ENCODE assay signal across 1 cellular context in the genomic region with DNA sequence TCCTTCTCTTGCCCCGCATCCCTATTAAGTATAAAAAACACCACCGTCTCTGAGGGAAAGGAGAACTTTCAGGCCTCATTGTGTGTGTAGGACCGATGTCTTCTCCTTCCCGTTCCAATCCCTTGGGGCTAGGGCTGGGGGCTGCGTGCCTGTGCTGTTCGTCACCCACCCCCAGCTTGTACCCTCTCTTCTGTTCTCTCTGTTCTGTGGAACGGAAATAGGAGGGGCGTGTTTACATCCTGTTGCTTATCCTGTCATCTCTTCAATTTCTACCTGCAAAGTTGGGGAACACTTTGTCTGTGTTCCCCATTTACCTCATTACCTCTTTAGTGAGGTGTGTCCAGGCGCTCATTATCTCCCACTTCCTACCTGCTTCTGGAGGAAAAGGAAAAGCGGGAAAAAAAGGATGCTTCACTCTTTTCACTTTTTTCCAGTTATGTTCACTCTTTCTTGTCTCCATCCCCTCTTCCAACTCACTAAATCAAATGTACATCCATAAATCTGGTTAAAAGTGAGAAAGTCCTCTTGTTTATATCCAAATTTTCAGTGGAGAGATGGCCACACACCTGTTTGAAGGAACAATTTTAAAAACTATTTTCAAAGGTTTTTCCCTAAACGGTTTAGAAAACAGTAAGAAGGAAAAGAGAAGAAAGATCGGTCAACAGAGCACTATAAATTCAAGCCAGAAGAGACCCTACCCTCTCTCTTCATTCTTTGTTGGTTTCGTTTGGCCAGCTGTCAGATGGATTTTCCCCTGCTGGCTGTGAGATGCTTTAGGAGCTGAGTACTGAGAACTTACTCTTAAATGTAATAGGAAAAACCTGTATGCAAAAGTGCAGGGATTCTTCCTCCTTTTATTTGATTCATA.
A peak's percentile ranks its signal among the peaks of the same experiment; 100 is the strongest.
TF ChIP-seq lines count a peak whose summit lies in the region.

No MANE protein-coding gene starts in this region.

TF ChIP-seq in HepG2, 621 proteins besides CTCF, POLR2A, EP300 and RAD21 (continues in another document):
- TF ChIP-seq NR2F2 (IDR thresholded peaks at IDR 0.05; ENCODE audit: borderline replicate concordance, low read depth): no peak
- no peak for TF ChIP-seq HCFC1 (IDR thresholded peaks at IDR 0.05; ENCODE audit: low read depth, low read length)
- no peak for TF ChIP-seq ZNF589 (CRISPR knock-in tag; conservative IDR thresholded peaks at IDR 0.05)
- no peak for TF ChIP-seq YEATS2 (CRISPR knock-in tag; IDR thresholded peaks at IDR 0.05; ENCODE audit: borderline replicate concordance)
- peak; percentile 42; the same call in 1 of the 2 replicates for TF ChIP-seq TCF7 (IDR thresholded peaks at IDR 0.05; ENCODE audit: low read depth)
- peak; percentile 48; the same call in 1 of the 2 replicates for TF ChIP-seq GATAD2A (CRISPR knock-in tag; IDR thresholded peaks at IDR 0.05)
- TF ChIP-seq RBFOX2 (IDR thresholded peaks at IDR 0.05; ENCODE audit: low read depth, low read length): no peak
- TF ChIP-seq ZNF17 (CRISPR knock-in tag; IDR thresholded peaks at IDR 0.05): no peak
- TF ChIP-seq, protein P1, sequence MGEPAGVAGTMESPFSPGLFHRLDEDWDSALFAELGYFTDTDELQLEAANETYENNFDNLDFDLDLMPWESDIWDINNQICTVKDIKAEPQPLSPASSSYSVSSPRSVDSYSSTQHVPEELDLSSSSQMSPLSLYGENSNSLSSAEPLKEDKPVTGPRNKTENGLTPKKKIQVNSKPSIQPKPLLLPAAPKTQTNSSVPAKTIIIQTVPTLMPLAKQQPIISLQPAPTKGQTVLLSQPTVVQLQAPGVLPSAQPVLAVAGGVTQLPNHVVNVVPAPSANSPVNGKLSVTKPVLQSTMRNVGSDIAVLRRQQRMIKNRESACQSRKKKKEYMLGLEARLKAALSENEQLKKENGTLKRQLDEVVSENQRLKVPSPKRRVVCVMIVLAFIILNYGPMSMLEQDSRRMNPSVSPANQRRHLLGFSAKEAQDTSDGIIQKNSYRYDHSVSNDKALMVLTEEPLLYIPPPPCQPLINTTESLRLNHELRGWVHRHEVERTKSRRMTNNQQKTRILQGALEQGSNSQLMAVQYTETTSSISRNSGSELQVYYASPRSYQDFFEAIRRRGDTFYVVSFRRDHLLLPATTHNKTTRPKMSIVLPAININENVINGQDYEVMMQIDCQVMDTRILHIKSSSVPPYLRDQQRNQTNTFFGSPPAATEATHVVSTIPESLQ (CRISPR knock-in tag; conservative IDR thresholded peaks at IDR 0.05): no peak
- TF ChIP-seq, protein P2, sequence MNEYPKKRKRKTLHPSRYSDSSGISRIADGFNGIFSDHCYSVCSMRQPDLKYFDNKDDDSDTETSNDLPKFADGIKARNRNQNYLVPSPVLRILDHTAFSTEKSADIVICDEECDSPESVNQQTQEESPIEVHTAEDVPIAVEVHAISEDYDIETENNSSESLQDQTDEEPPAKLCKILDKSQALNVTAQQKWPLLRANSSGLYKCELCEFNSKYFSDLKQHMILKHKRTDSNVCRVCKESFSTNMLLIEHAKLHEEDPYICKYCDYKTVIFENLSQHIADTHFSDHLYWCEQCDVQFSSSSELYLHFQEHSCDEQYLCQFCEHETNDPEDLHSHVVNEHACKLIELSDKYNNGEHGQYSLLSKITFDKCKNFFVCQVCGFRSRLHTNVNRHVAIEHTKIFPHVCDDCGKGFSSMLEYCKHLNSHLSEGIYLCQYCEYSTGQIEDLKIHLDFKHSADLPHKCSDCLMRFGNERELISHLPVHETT (CRISPR knock-in tag; conservative IDR thresholded peaks at IDR 0.05): no peak
- TF ChIP-seq MTF2 (CRISPR knock-in tag; IDR thresholded peaks at IDR 0.05; ENCODE audit: borderline replicate concordance): no peak
- TF ChIP-seq STAG1 (CRISPR knock-in tag; IDR thresholded peaks at IDR 0.05): no peak
- no peak; the same call in 1 of the 2 replicates for TF ChIP-seq ELF1 (CRISPR knock-in tag; IDR thresholded peaks at IDR 0.05)
- 0 out of 2 replicates have a peak, but pooled peaks have one; percentile 11 for TF ChIP-seq KLF12 (CRISPR knock-in tag; IDR thresholded peaks at IDR 0.05; ENCODE audit: borderline replicate concordance)
- TF ChIP-seq PHF8 (CRISPR knock-in tag; IDR thresholded peaks at IDR 0.05): no peak; the same call in 1 of the 2 replicates
- no peak for TF ChIP-seq HMGXB3 (CRISPR knock-in tag; IDR thresholded peaks at IDR 0.05; ENCODE audit: borderline replicate concordance)
- TF ChIP-seq HDAC2 (CRISPR knock-in tag; IDR thresholded peaks at IDR 0.05): no peak
- no peak for TF ChIP-seq CREB1 (IDR thresholded peaks at IDR 0.05)
- TF ChIP-seq CREB1 (CRISPR knock-in tag; IDR thresholded peaks at IDR 0.05): 0 out of 2 replicates have a peak, but pooled peaks have one; percentile 17
- TF ChIP-seq ZGPAT (CRISPR knock-in tag; IDR thresholded peaks at IDR 0.05): no peak
- TF ChIP-seq SP2 (CRISPR knock-in tag; IDR thresholded peaks at IDR 0.05): no peak
- TF ChIP-seq, protein P3, sequence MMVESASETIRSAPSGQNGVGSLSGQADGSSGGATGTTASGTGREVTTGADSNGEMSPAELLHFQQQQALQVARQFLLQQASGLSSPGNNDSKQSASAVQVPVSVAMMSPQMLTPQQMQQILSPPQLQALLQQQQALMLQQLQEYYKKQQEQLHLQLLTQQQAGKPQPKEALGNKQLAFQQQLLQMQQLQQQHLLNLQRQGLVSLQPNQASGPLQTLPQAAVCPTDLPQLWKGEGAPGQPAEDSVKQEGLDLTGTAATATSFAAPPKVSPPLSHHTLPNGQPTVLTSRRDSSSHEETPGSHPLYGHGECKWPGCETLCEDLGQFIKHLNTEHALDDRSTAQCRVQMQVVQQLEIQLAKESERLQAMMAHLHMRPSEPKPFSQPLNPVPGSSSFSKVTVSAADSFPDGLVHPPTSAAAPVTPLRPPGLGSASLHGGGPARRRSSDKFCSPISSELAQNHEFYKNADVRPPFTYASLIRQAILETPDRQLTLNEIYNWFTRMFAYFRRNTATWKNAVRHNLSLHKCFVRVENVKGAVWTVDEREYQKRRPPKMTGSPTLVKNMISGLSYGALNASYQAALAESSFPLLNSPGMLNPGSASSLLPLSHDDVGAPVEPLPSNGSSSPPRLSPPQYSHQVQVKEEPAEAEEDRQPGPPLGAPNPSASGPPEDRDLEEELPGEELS (CRISPR knock-in tag; IDR thresholded peaks at IDR 0.05): peak; percentile 79
- TF ChIP-seq MIXL1 (CRISPR knock-in tag; IDR thresholded peaks at IDR 0.05): 0 out of 2 replicates have a peak, but pooled peaks have one; percentile 23
- 0 out of 2 replicates have a peak, but pooled peaks have one; percentile 10 for TF ChIP-seq RFXAP (CRISPR knock-in tag; IDR thresholded peaks at IDR 0.05; ENCODE audit: borderline replicate concordance)
- TF ChIP-seq NFIC (IDR thresholded peaks at IDR 0.05; ENCODE audit: low read length): no peak
- TF ChIP-seq NFKBIZ (CRISPR knock-in tag; IDR thresholded peaks at IDR 0.05): no peak
- no peak for TF ChIP-seq GABPA (IDR thresholded peaks at IDR 0.05; ENCODE audit: low read depth, low read length)
- peak; percentile 71 for TF ChIP-seq GABPA (CRISPR knock-in tag; IDR thresholded peaks at IDR 0.05; ENCODE audit: low read depth)
- 0 out of 2 replicates have a peak, but pooled peaks have one; percentile 2 for TF ChIP-seq CREBL2 (CRISPR knock-in tag; IDR thresholded peaks at IDR 0.05; ENCODE audit: borderline replicate concordance)
- TF ChIP-seq ZNF256 (CRISPR knock-in tag; conservative IDR thresholded peaks at IDR 0.05): no peak
- TF ChIP-seq SRSF9 (IDR thresholded peaks at IDR 0.05; ENCODE audit: borderline replicate concordance, insufficient read depth, low read depth, low read length, poor library complexity, severe bottlenecking): no peak
- TF ChIP-seq PHB2 (IDR thresholded peaks at IDR 0.05; ENCODE audit: partially characterized antibody): no peak
- peak; percentile 51 for TF ChIP-seq ARID5B (CRISPR knock-in tag; IDR thresholded peaks at IDR 0.05)
- TF ChIP-seq SNRNP70 (IDR thresholded peaks at IDR 0.05; ENCODE audit: low read depth, low read length): no peak
- TF ChIP-seq, protein P4, sequence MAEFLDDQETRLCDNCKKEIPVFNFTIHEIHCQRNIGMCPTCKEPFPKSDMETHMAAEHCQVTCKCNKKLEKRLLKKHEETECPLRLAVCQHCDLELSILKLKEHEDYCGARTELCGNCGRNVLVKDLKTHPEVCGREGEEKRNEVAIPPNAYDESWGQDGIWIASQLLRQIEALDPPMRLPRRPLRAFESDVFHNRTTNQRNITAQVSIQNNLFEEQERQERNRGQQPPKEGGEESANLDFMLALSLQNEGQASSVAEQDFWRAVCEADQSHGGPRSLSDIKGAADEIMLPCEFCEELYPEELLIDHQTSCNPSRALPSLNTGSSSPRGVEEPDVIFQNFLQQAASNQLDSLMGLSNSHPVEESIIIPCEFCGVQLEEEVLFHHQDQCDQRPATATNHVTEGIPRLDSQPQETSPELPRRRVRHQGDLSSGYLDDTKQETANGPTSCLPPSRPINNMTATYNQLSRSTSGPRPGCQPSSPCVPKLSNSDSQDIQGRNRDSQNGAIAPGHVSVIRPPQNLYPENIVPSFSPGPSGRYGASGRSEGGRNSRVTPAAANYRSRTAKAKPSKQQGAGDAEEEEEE (CRISPR knock-in tag; IDR thresholded peaks at IDR 0.05; ENCODE audit: borderline replicate concordance): no peak
- no peak for TF ChIP-seq SIX1 (CRISPR knock-in tag; IDR thresholded peaks at IDR 0.05; ENCODE audit: borderline replicate concordance)
- no peak for TF ChIP-seq SKI (IDR thresholded peaks at IDR 0.05; ENCODE audit: partially characterized antibody)
- TF ChIP-seq HDAC6 (IDR thresholded peaks at IDR 0.05; ENCODE audit: low read depth, low read length): no peak
- TF ChIP-seq, protein P5, sequence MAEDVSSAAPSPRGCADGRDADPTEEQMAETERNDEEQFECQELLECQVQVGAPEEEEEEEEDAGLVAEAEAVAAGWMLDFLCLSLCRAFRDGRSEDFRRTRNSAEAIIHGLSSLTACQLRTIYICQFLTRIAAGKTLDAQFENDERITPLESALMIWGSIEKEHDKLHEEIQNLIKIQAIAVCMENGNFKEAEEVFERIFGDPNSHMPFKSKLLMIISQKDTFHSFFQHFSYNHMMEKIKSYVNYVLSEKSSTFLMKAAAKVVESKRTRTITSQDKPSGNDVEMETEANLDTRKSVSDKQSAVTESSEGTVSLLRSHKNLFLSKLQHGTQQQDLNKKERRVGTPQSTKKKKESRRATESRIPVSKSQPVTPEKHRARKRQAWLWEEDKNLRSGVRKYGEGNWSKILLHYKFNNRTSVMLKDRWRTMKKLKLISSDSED (CRISPR knock-in tag; IDR thresholded peaks at IDR 0.05): no peak
